Comparison of ENCODE assay signal across 3 cellular contexts in the genomic region with DNA sequence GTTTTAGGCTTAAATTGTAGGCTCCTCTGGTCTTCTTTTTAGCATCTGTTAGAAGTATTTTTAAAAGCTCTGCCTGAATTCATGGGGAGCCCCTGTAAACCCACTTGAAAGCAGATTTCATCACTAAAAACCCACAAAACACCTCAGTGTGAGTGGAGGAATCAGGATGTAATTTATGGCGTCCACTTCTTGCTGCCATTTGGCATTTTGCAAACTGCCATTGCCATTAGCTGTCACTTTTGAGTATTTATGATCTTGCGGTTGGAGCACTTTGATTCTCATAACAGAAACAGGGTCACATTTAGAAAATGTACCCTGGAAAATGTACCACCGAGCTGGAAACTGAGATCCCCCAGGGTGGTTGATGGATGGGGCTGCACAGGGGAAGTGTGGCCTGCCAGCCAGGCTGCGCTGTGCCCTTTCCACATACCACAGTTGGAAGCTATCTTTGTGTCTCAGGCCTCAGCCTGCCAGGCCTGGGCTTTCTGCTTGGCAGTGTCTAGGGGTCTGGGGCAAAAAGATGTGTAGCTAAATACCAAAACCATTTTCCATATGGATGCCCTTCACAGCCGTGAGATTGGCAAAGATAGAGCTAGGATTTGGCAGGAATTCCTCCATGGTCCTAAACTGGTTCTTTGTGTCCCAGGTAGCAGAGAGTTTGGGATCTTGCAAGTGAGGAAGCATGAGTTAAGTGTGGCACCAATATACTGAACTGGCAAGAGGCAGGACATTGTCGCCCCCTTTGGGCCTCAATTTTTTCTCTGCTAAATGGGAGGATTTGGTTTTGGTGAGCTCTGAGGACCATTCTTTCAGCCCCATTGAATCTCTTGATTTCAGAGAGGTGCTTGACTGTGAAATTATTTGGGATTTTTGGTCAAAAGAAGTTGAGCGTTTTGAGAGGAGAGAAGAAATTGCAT.
TF ChIP-seq lines count a peak whose summit lies in the region.

No MANE protein-coding gene starts in this region.

TF ChIP-seq in SK-N-SH treated with all-trans-retinoic acid at 6 μM for 48 hours, 23 proteins besides CTCF, POLR2A, EP300 and RAD21:
- no peak for TF ChIP-seq ZNF70 (CRISPR knock-in tag; IDR thresholded peaks at IDR 0.05)

TF ChIP-seq in SK-N-SH, 30 proteins besides CTCF, POLR2A, EP300 and RAD21:
- no peak for TF ChIP-seq IRF3 (IDR thresholded peaks at IDR 0.05; ENCODE audit: low read depth, low read length)
- TF ChIP-seq ZBTB33 (IDR thresholded peaks at IDR 0.05; ENCODE audit: borderline replicate concordance, low read depth) = no peak
- no peak for TF ChIP-seq GATA2 (CRISPR knock-in tag; IDR thresholded peaks at IDR 0.05)
- no peak for TF ChIP-seq FOXJ3 (CRISPR knock-in tag; IDR thresholded peaks at IDR 0.05)
- no peak for TF ChIP-seq TEAD4 (IDR thresholded peaks at IDR 0.05; ENCODE audit: borderline replicate concordance, insufficient read depth)
- TF ChIP-seq TAF1 (IDR thresholded peaks at IDR 0.05; ENCODE audit: borderline replicate concordance, low read depth, low read length) = no peak
- no peak for TF ChIP-seq FOXM1 (IDR thresholded peaks at IDR 0.05; ENCODE audit: low read depth)
- TF ChIP-seq RFX5 (IDR thresholded peaks at IDR 0.05; ENCODE audit: low read length) = no peak
- no peak for TF ChIP-seq RCOR1 (IDR thresholded peaks at IDR 0.05; ENCODE audit: low read length)
- TF ChIP-seq, protein P1, sequence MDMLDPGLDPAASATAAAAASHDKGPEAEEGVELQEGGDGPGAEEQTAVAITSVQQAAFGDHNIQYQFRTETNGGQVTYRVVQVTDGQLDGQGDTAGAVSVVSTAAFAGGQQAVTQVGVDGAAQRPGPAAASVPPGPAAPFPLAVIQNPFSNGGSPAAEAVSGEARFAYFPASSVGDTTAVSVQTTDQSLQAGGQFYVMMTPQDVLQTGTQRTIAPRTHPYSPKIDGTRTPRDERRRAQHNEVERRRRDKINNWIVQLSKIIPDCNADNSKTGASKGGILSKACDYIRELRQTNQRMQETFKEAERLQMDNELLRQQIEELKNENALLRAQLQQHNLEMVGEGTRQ (IDR thresholded peaks at IDR 0.05; ENCODE audit: borderline replicate concordance, low read depth, low read length) = no peak
- no peak for TF ChIP-seq JUND (IDR thresholded peaks at IDR 0.05)

TF ChIP-seq in H1, 55 proteins besides CTCF, POLR2A, EP300 and RAD21:
- TF ChIP-seq KDM1A (IDR thresholded peaks at IDR 0.05; ENCODE audit: borderline replicate concordance, low read length) (peak; percentile 65; the same call in 1 of the 2 replicates), SIX5 (IDR thresholded peaks at IDR 0.05; ENCODE audit: low read depth, low read length) (no peak)
